In genomic region chr9:89629096-89629976, GRCh38 we compare ENCODE assay signal across 17 cellular contexts. TPM values are rescaled to one million over a fixed set of nuclear protein-coding genes. Genes with fewer than 3 reads are reported as not detected.
DNase-seq lines count a peak whose midpoint lies in the region; ATAC-seq and TF ChIP-seq lines count a peak whose summit lies in the region.
"Had no signal": no experiment of that assay in that cellular context is flagged by ENCODE, and none has a peak within 500 bp of the region (broad histone marks: within the 10 kb centered on the region; RNA-seq: fewer than 3 reads in every experiment).

No MANE protein-coding gene starts in this region.

- no peaks in the 10 kb centered on the region for H3K79me2 ChIP-seq in GM23338 (replicated peaks; ENCODE audit: insufficient read depth)

- no peaks in the 10 kb centered on the region for H3K27me3 ChIP-seq in GM23338 (ENCODE audit: insufficient read depth)
- H3K27me3 ChIP-seq in effector memory CD4-positive, alpha-beta T cell (replicated peaks; ENCODE audit: control insufficient read depth, insufficient read depth, low read length, poor library complexity, severe bottlenecking): no peaks in the 10 kb centered on the region

- H3K36me3 Mint-ChIP-seq in activated CD8-positive, alpha-beta memory T cell treated with anti-CD3 and anti-CD28 coated beads, Interleukin-2, amount 10 ng/mL, durations not matched to agents 7 days and 5 days: no peaks in the 10 kb centered on the region
- no peaks in the 10 kb centered on the region for H3K36me3 Mint-ChIP-seq in GM23338 (ENCODE audit: low read depth)
- H3K36me3 Mint-ChIP-seq in dendritic cell treated with granulocyte-macrophage colony-stimulating factor and Interleukin-4, amounts not matched to agents 40 ng/mL and 50 ng/mL, for 4 days (ENCODE audit: low read depth): no peaks in the 10 kb centered on the region
- H3K36me3 Mint-ChIP-seq: CD4-positive, alpha-beta memory T cell had no signal

- H3F3A ChIP-seq in GM23338 (replicated peaks; ENCODE audit: low read depth): no peaks in the 10 kb centered on the region

- peaks cover 13% of the 10 kb centered on the region for H3K4me1 Mint-ChIP-seq in activated CD8-positive, alpha-beta memory T cell treated with anti-CD3 and anti-CD28 coated beads, Interleukin-2, amount 10 ng/mL, durations not matched to agents 7 days and 5 days
- H3K4me1 Mint-ChIP-seq in GM23338: peaks cover 5% of the 10 kb centered on the region
- peaks cover 27% of the 10 kb centered on the region for H3K4me1 Mint-ChIP-seq in dendritic cell treated with granulocyte-macrophage colony-stimulating factor and Interleukin-4, amounts not matched to agents 40 ng/mL and 50 ng/mL, for 4 days (ENCODE audit: low read depth)
- H3K4me1 Mint-ChIP-seq: B cell; CD4-positive, alpha-beta memory T cell had no signal

- DNase-seq in activated CD8-positive, alpha-beta memory T cell treated with anti-CD3 and anti-CD28 coated beads, Interleukin-2, amount 10 ng/mL, durations not matched to agents 7 days and 5 days: peak; percentile 45
- no peak for DNase-seq in activated CD8-positive, alpha-beta memory T cell treated with anti-CD3 and anti-CD28 coated beads, Interleukin-2, amount 50 U/mL, for 4 hours
- DNase-seq in GM23338 (ENCODE audit: low spot score) (no peak), posterior vena cava (ENCODE audit: low spot score) (peak; percentile 62), DMS 273 treated with DMSO at 0.1 percent for 48 hours (lab: John Stamatoyannopoulos, UW) (no peak)
- DNase-seq in activated CD4-positive, CD25-positive, alpha-beta regulatory T cell treated with anti-CD3 and anti-CD28 coated beads, Interleukin-2, amount 50 U/mL, for 72 hours: no peak
- DNase-seq in effector memory CD4-positive, alpha-beta T cell: no peak
- DNase-seq: ACHN; C1 segment of cervical spinal cord; CD4-positive, alpha-beta memory T cell; DMS153; DMS79 treated with DMSO at 0.1 percent for 48 hours; EL; GOT3; H9 had no signal

- H3K4me2 ChIP-seq in GM23338: no peak overlapping the region

- peaks cover 37% of the 10 kb centered on the region for H3K27me3 Mint-ChIP-seq in activated CD8-positive, alpha-beta memory T cell treated with anti-CD3 and anti-CD28 coated beads, Interleukin-2, amount 10 ng/mL, durations not matched to agents 7 days and 5 days
- H3K27me3 Mint-ChIP-seq in GM23338 (ENCODE audit: insufficient read depth, low read depth, poor library complexity): peaks cover 10% of the 10 kb centered on the region
- peaks cover 31% of the 10 kb centered on the region for H3K27me3 Mint-ChIP-seq in dendritic cell treated with granulocyte-macrophage colony-stimulating factor and Interleukin-4, amounts not matched to agents 40 ng/mL and 50 ng/mL, for 4 days

- H3K4me1 ChIP-seq in GM23338 (ENCODE audit: insufficient read depth): no peaks in the 10 kb centered on the region
- no peaks in the 10 kb centered on the region for H3K4me1 ChIP-seq in effector memory CD4-positive, alpha-beta T cell (ENCODE audit: control insufficient read depth, insufficient read depth, low read length, poor library complexity, severe bottlenecking)

- H3K4me3 Mint-ChIP-seq in activated CD8-positive, alpha-beta memory T cell treated with anti-CD3 and anti-CD28 coated beads, Interleukin-2, amount 10 ng/mL, durations not matched to agents 7 days and 5 days: no peak overlapping the region
- H3K4me3 Mint-ChIP-seq in GM23338: no peak overlapping the region
- H3K4me3 Mint-ChIP-seq in dendritic cell treated with granulocyte-macrophage colony-stimulating factor and Interleukin-4, amounts not matched to agents 40 ng/mL and 50 ng/mL, for 4 days: no peak overlapping the region
- H3K4me3 Mint-ChIP-seq: B cell; CD4-positive, alpha-beta memory T cell; H9 had no signal

- no peaks in the 10 kb centered on the region for H3K36me3 ChIP-seq in GM23338 (ENCODE audit: insufficient read depth)
- no peaks in the 10 kb centered on the region for H3K36me3 ChIP-seq in effector memory CD4-positive, alpha-beta T cell (ENCODE audit: control insufficient read depth, insufficient read depth, low read length)

- ATAC-seq in activated CD8-positive, alpha-beta memory T cell treated with anti-CD3 and anti-CD28 coated beads, Interleukin-2, amount 10 ng/mL, durations not matched to agents 7 days and 5 days: peak; percentile 35
- no peak for ATAC-seq in GM23338

- no peak overlapping the region for H3K27ac Mint-ChIP-seq in activated CD8-positive, alpha-beta memory T cell treated with anti-CD3 and anti-CD28 coated beads, Interleukin-2, amount 10 ng/mL, durations not matched to agents 7 days and 5 days
- H3K27ac Mint-ChIP-seq in GM23338: no peak overlapping the region
- H3K27ac Mint-ChIP-seq in dendritic cell treated with granulocyte-macrophage colony-stimulating factor and Interleukin-4, amounts not matched to agents 40 ng/mL and 50 ng/mL, for 4 days: peak overlapping the region; percentile 34
- H3K27ac Mint-ChIP-seq: B cell; CD4-positive, alpha-beta memory T cell; H9 had no signal

- H3K4me3 ChIP-seq in GM23338: no peak overlapping the region
- H3K4me3 ChIP-seq in effector memory CD4-positive, alpha-beta T cell (ENCODE audit: insufficient read depth, low read depth, low read length, poor library complexity, severe bottlenecking): no peak overlapping the region

- H3K9me3 ChIP-seq in effector memory CD4-positive, alpha-beta T cell (ENCODE audit: control insufficient read depth, low read length): no peaks in the 10 kb centered on the region

- peaks cover 3% of the 10 kb centered on the region; the same call in 1 of the 2 replicates for H3K9me2 ChIP-seq in GM23338 (ENCODE audit: insufficient read depth)

- peak overlapping the region; percentile 81 for H2AFZ ChIP-seq in GM23338

- H3K27ac ChIP-seq in GM23338 (ENCODE audit: low read depth): no peak overlapping the region
- no peak overlapping the region for H3K27ac ChIP-seq in effector memory CD4-positive, alpha-beta T cell (ENCODE audit: insufficient read depth, low read length, poor library complexity, severe bottlenecking)

- intact Hi-C loops in dendritic cell treated with granulocyte-macrophage colony-stimulating factor and Interleukin-4, amounts not matched to agents 40 ng/mL and 50 ng/mL, for 4 days (cut with micrococcal nuclease): loop anchor here (10.0 kb wide), 1 partner anchor 155 kb away; no protein-coding TSS in a partner anchor
- intact Hi-C loops in posterior vena cava (cut with DNase I): no loop called here

- H3K9me3 Mint-ChIP-seq in activated CD8-positive, alpha-beta memory T cell treated with anti-CD3 and anti-CD28 coated beads, Interleukin-2, amount 10 ng/mL, durations not matched to agents 7 days and 5 days (ENCODE audit: low read depth): no peaks in the 10 kb centered on the region
- H3K9me3 Mint-ChIP-seq in GM23338: no peaks in the 10 kb centered on the region
- no peaks in the 10 kb centered on the region for H3K9me3 Mint-ChIP-seq in dendritic cell treated with granulocyte-macrophage colony-stimulating factor and Interleukin-4, amounts not matched to agents 40 ng/mL and 50 ng/mL, for 4 days
- H3K9me3 Mint-ChIP-seq: CD4-positive, alpha-beta memory T cell; H9 had no signal

- H4K20me1 ChIP-seq in GM23338 (replicated peaks; ENCODE audit: insufficient read depth): no peaks in the 10 kb centered on the region

- no peak for TF ChIP-seq CTCF in GM23338 (conservative IDR thresholded peaks at IDR 0.05; ENCODE audit: low read depth in 2 of 2)

- CTCF ChIA-PET in activated CD8-positive, alpha-beta memory T cell treated with anti-CD3 and anti-CD28 coated beads, Interleukin-2, amount 10 ng/mL, durations not matched to agents 7 days and 5 days (lab: Charles Lee): interaction anchor here (1.0 to 1.8 kb wide), 3 partner anchors 14 to 26 kb away, joined by 3 to 4 read pairs (median 4); no protein-coding TSS in a partner anchor

TF ChIP-seq in GM23338, 12 proteins besides CTCF, POLR2A, EP300 and RAD21 (continues in another document):
- TF ChIP-seq STAT1 (IDR thresholded peaks at IDR 0.05; ENCODE audit: unreplicated experiment) (no peak), JUNB (IDR thresholded peaks at IDR 0.05; ENCODE audit: unreplicated experiment) (no peak)

RNA-seq across cellular contexts. Expression of gene GADD45G, which starts 24.5 kb away (rescaled TPM):
- 10 to 100 TPM; 12.9 to 38.5 TPM for total RNA-seq in activated CD8-positive, alpha-beta memory T cell treated with anti-CD3 and anti-CD28 coated beads, Interleukin-2, amount 10 ng/mL, durations not matched to agents 7 days and 5 days
- total RNA-seq in GM23338 (2014; rRNA removed; shearing (Covaris generic)): 12.7 and 15.8 TPM in 2 replicates
- polyA plus RNA-seq in GM23338 (2016; fragmentation: Nextera tagmentation; extraction: Ambion mirVana): 24.1 TPM in 2 replicates
- 10 to 100 TPM in 1 of 2 donors, 1 to 10 TPM in 1; 9.2 to 20.7 TPM for total RNA-seq in posterior vena cava

Comparison
In these comparisons a context has a peak if more than half of its experiments do, and no peak if none do; other contexts are left out.
1. DNase-seq: peak in activated CD8-positive, alpha-beta memory T cell treated with anti-CD3 and anti-CD28 coated beads, Interleukin-2, amount 10 ng/mL, durations not matched to agents 7 days and 5 days (single experiment) and posterior vena cava (single experiment); none in activated CD8-positive, alpha-beta memory T cell treated with anti-CD3 and anti-CD28 coated beads, Interleukin-2, amount 50 U/mL, for 4 hours (single experiment), GM23338 (single experiment), DMS 273 treated with DMSO at 0.1 percent for 48 hours (single experiment), activated CD4-positive, CD25-positive, alpha-beta regulatory T cell treated with anti-CD3 and anti-CD28 coated beads, Interleukin-2, amount 50 U/mL, for 72 hours (single experiment) and effector memory CD4-positive, alpha-beta T cell (0 of 3).